ENCODE assay signal across 8 cellular contexts in the genomic region with DNA sequence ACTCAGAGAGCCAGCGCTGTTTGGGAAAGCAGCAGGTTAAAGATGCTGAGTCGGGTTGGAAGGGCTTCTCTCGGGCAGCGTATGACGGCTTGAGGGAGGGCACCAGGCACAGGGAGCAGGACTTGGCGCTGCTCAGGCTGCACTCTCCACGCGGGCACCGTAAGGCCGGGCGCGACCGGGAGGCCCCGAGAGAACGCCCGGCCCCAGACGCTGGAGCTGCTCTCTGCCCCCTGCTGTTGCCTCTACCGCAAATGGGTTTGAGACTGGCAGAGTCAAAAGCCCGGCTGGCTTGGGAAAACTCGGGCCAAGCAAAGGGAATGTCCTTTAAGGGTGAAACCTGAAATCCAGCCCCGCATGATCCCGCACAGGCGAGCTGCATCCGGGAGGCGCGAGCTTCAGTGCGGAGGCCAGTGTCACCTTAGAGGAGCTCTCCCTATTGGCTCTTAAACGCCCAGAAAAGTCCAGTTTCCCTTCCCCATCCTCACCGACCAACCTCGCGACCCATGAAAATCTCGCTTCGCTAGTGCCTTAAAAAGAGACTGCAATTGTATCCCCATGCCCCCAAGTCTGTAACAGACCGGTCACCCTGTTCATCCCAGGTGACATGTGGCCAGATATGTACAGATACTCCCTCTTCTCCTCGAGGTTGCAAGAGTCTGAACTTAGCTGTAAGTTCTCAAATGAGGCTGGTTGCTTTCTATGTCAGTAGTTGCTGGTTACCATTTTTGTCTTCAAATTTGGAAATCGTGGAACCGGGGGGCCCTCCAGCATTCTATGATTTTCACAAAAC. TPM values are rescaled to one million over a fixed set of nuclear protein-coding genes. Genes with fewer than 3 reads are reported as not detected.
A peak's percentile ranks its signal among the peaks of the same experiment; 100 is the strongest.
DNase-seq lines count a peak whose midpoint lies in the region; ATAC-seq and TF ChIP-seq lines count a peak whose summit lies in the region.

No MANE protein-coding gene starts in this region.

- peak overlapping the region; percentile 26 for H3K4me3 Mint-ChIP-seq in activated T-helper 17 cell treated with anti-CD3 and anti-CD28 coated beads, Interleukin-2, amount 50 U/mL, for 72 hours

- 6% methylated on average over 37 of the region's 37 CpGs for WGBS in smooth muscle cell (ENCODE audit: low lambda C conversion rate)

- peak overlapping the region; percentile 69 for H2AFZ ChIP-seq in smooth muscle cell (ENCODE audit: low read depth)

- H3K9me3 Mint-ChIP-seq in activated T-helper 17 cell treated with anti-CD3 and anti-CD28 coated beads, Interleukin-2, amount 50 U/mL, for 72 hours: no peaks in the 10 kb centered on the region

- no peaks in the 10 kb centered on the region for H3F3A ChIP-seq in smooth muscle cell (ENCODE audit: low read depth)

- peak; percentile 24 for DNase-seq in activated CD4-positive, alpha-beta T cell treated with anti-CD3 and anti-CD28 coated beads for 48 hours
- no peak for DNase-seq in activated CD4-positive, alpha-beta T cell treated with anti-CD3 and anti-CD28 coated beads for 1 hour
- no peak for DNase-seq in smooth muscle cell (lab: John Stamatoyannopoulos, UW; ENCODE audit: unreplicated experiment)
- DNase-seq in superior temporal gyrus (ENCODE audit: extremely low spot score): no peak
- no peak for DNase-seq in activated naive CD4-positive, alpha-beta T cell treated with anti-CD3 and anti-CD28 coated beads, Interleukin-2, amount 50 U/mL, for 16 hours
- DNase-seq in HPDE6-E6E7 (ENCODE audit: extremely low spot score): no peak

- H3K36me3 ChIP-seq in smooth muscle cell (ENCODE audit: low read depth): no peaks in the 10 kb centered on the region

- peaks cover 72% of the 10 kb centered on the region for H3K27me3 ChIP-seq in smooth muscle cell (ENCODE audit: low read depth)

- peaks cover 53% of the 10 kb centered on the region for H3K4me1 ChIP-seq in smooth muscle cell (ENCODE audit: low read depth)

- H4K20me1 ChIP-seq in smooth muscle cell (ENCODE audit: low read depth): no peaks in the 10 kb centered on the region

- no peak for ATAC-seq in activated T-helper 17 cell treated with anti-CD3 and anti-CD28 coated beads, Interleukin-2, amount 50 U/mL, for 72 hours (replicated peaks)

- no peak overlapping the region for H3K27ac Mint-ChIP-seq in activated T-helper 17 cell treated with anti-CD3 and anti-CD28 coated beads, Interleukin-2, amount 50 U/mL, for 72 hours

- peaks cover 4% of the 10 kb centered on the region for H3K4me1 Mint-ChIP-seq in activated T-helper 17 cell treated with anti-CD3 and anti-CD28 coated beads, Interleukin-2, amount 50 U/mL, for 72 hours

- H3K36me3 Mint-ChIP-seq in activated T-helper 17 cell treated with anti-CD3 and anti-CD28 coated beads, Interleukin-2, amount 50 U/mL, for 72 hours (ENCODE audit: low read depth): no peaks in the 10 kb centered on the region

- H3K4me3 ChIP-seq in iPS-11a (ENCODE audit: low read depth, low read length): peak overlapping the region; percentile 37
- peak overlapping the region; percentile 82 for H3K4me3 ChIP-seq in smooth muscle cell

- H3K9ac ChIP-seq in smooth muscle cell (ENCODE audit: low read depth): peak overlapping the region; percentile 73

- H3K79me2 ChIP-seq in smooth muscle cell (ENCODE audit: low read depth): peaks cover 59% of the 10 kb centered on the region

- H3K27me3 Mint-ChIP-seq in activated T-helper 17 cell treated with anti-CD3 and anti-CD28 coated beads, Interleukin-2, amount 50 U/mL, for 72 hours: peaks cover 68% of the 10 kb centered on the region

- no peaks in the 10 kb centered on the region for H3K9me3 ChIP-seq in smooth muscle cell (replicated peaks; ENCODE audit: low read depth)

- H3K27ac ChIP-seq in smooth muscle cell (ENCODE audit: low read depth): peak overlapping the region; percentile 76

- peak; percentile 25 for TF ChIP-seq CTCF in smooth muscle cell (IDR thresholded peaks at IDR 0.05; ENCODE audit: borderline replicate concordance, insufficient read depth, poor library complexity, severe bottlenecking)

- peak overlapping the region; percentile 92 for H3K4me2 ChIP-seq in smooth muscle cell

RNA-seq across cellular contexts. Expression of a gene that starts 1.1 kb away (rescaled TPM):
- total RNA-seq in activated T-helper 17 cell treated with anti-CD3 and anti-CD28 coated beads, Interleukin-2, amount 50 U/mL, for 72 hours: not detected
- total RNA-seq in smooth muscle cell: 59.6 and 85.0 TPM in 2 replicates
- 24.9 and 31.9 TPM in 2 replicates for polyA plus RNA-seq in smooth muscle cell

Comparison
In these comparisons a context has a peak if more than half of its experiments do, and no peak if none do; other contexts are left out.
1. RNA of a gene that starts 1.1 kb away (total RNA-seq): 59.6 to 85.0 TPM in smooth muscle cell; not detected in activated T-helper 17 cell treated with anti-CD3 and anti-CD28 coated beads, Interleukin-2, amount 50 U/mL, for 72 hours; every median in the first group is over 10 times any median in the second.